11 cellular contexts compared by ENCODE assay signal in genomic region chr1:173410794-173411236, GRCh38.
DNase-seq lines count a peak whose midpoint lies in the region; ATAC-seq, FAIRE-seq and TF ChIP-seq lines count a peak whose summit lies in the region.
"Had no signal": no experiment of that assay in that cellular context is flagged by ENCODE, and none has a peak within 500 bp of the region (broad histone marks: within the 10 kb centered on the region; RNA-seq: fewer than 3 reads in every experiment).

No MANE protein-coding gene starts in this region.

- POLR2A ChIA-PET in HepG2 (lab: Yijun Ruan, JAX) = no interaction called here

- H3K27me3 ChIP-seq in right lobe of liver (no peaks in the 10 kb centered on the region), HepG2 (ENCODE audit: control insufficient read depth in 1 of 2, insufficient read depth in 2 of 2, low read length in 2 of 2) (no peaks in the 10 kb centered on the region), OCI-LY3 (ENCODE audit: low read depth, low read length) (no peaks in the 10 kb centered on the region)

- no peaks in the 10 kb centered on the region for H3K27me3 Mint-ChIP-seq in stimulated activated naive CD8-positive, alpha-beta T cell treated with anti-CD3 and anti-CD28 coated beads, Interleukin-15, amount 100 ng/mL, for 72 hours

- WGBS in right lobe of liver (ENCODE audit: insufficient coverage, low coverage, low lambda C conversion rate, missing lambda C conversion rate) = no CpG with 5 or more reads among the region's 5 CpGs
- 100% methylated on average over 3 of the region's 5 CpGs for WGBS in HepG2 (ENCODE audit: low lambda C conversion rate)

- no peaks in the 10 kb centered on the region for H3K9me3 ChIP-seq in right lobe of liver
- no peaks in the 10 kb centered on the region for H3K9me3 ChIP-seq in HepG2 (ENCODE audit: low read length)
- H3K9me3 ChIP-seq in OCI-LY3 (ENCODE audit: insufficient read depth, low read length) = no peaks in the 10 kb centered on the region

- no peak overlapping the region for H3K4me3 ChIP-seq in right lobe of liver
- no peak overlapping the region for H3K4me3 ChIP-seq in HepG2 (replicated peaks in 1 of 3; ENCODE audit: insufficient read depth in 1 of 3, low read depth in 2 of 3, low read length in 3 of 3)
- peak overlapping the region; percentile 46 for H3K4me3 ChIP-seq in OCI-LY3 (ENCODE audit: low read length)
- H3K4me3 ChIP-seq: coronary artery had no signal

- H3K4me3 Mint-ChIP-seq in stimulated activated naive CD8-positive, alpha-beta T cell treated with anti-CD3 and anti-CD28 coated beads, Interleukin-15, amount 100 ng/mL, for 72 hours = peak overlapping the region; percentile 67 to 68

- ATAC-seq in right lobe of liver (peak; percentile 11 to 61 (median 31)), HepG2 (no peak), HG02759 (IDR thresholded peaks at IDR 0.05; ENCODE audit: unreplicated experiment) (peak; percentile 46)
- ATAC-seq in stimulated activated naive CD8-positive, alpha-beta T cell treated with anti-CD3 and anti-CD28 coated beads, Interleukin-15, amount 100 ng/mL, for 72 hours = peak; percentile 68

- no peak for TF ChIP-seq POLR2A in right lobe of liver (IDR thresholded peaks at IDR 0.05)
- no peak for TF ChIP-seq POLR2A in HepG2 (IDR thresholded peaks at IDR 0.05; ENCODE audit: insufficient read depth in 1 of 2, low read depth in 2 of 2, low read length in 2 of 2)

- no peak overlapping the region for H2AFZ ChIP-seq in HepG2 (ENCODE audit: low read length)
- peak overlapping the region; percentile 2; the same call in 1 of the 2 replicates for H2AFZ ChIP-seq in OCI-LY3 (ENCODE audit: low read depth, low read length)

- TF ChIP-seq CTCF in right lobe of liver (IDR thresholded peaks at IDR 0.05) (no peak), HepG2 (CRISPR knock-in tag; IDR thresholded peaks at IDR 0.05) (no peak), OCI-LY3 (IDR thresholded peaks at IDR 0.05; ENCODE audit: low read depth, low read length) (no peak)

- intact Hi-C loops in right lobe of liver (cut with DNase I) = no loop called here
- intact Hi-C loops in HepG2 (cut with micrococcal nuclease; ENCODE audit: unreplicated experiment) = no loop called here

- CTCF ChIA-PET in HepG2 (lab: Yijun Ruan, JAX; ENCODE audit: low intra/inter-chr PET ratio, low total read pairs) = no interaction called here

- H3K4me2 ChIP-seq in HepG2 (ENCODE audit: low read depth, low read length) = no peak overlapping the region
- peak overlapping the region; percentile 73 for H3K4me2 ChIP-seq in OCI-LY3 (ENCODE audit: low read length)

- H3K36me3 ChIP-seq in right lobe of liver (no peaks in the 10 kb centered on the region), HepG2 (replicated peaks in 1 of 2; ENCODE audit: control insufficient read depth in 1 of 2, insufficient read depth in 2 of 2, low read length in 2 of 2) (no peaks in the 10 kb centered on the region), OCI-LY3 (replicated peaks; ENCODE audit: low read depth, low read length) (peaks cover 4% of the 10 kb centered on the region)

- no peak for FAIRE-seq in HepG2 (lab: Jason Lieb, UNC)

- no peak for TF ChIP-seq RAD21 in HepG2 (CRISPR knock-in tag; IDR thresholded peaks at IDR 0.05)

- H3K4me1 ChIP-seq in right lobe of liver (no peaks in the 10 kb centered on the region), HepG2 (ENCODE audit: insufficient read depth, low read length) (no peaks in the 10 kb centered on the region), OCI-LY3 (ENCODE audit: low read length) (peaks cover 96% of the 10 kb centered on the region)

- H3K79me2 ChIP-seq in HepG2 (ENCODE audit: insufficient read depth, low read length) = no peaks in the 10 kb centered on the region
- no peaks in the 10 kb centered on the region for H3K79me2 ChIP-seq in OCI-LY3 (ENCODE audit: low read length)

- TF ChIP-seq EP300 in HepG2 (IDR thresholded peaks at IDR 0.05; ENCODE audit: low read depth in 2 of 2, low read length in 2 of 2) = no peak
- no peak for TF ChIP-seq EP300 in HepG2 (CRISPR knock-in tag; IDR thresholded peaks at IDR 0.05; ENCODE audit: borderline replicate concordance)

- H3K27ac Mint-ChIP-seq in stimulated activated naive CD8-positive, alpha-beta T cell treated with anti-CD3 and anti-CD28 coated beads, Interleukin-15, amount 100 ng/mL, for 72 hours = peak overlapping the region; percentile 72 to 78

- H4K20me1 ChIP-seq in HepG2 (ENCODE audit: insufficient read depth, low read length) = no peaks in the 10 kb centered on the region
- no peaks in the 10 kb centered on the region for H4K20me1 ChIP-seq in OCI-LY3 (ENCODE audit: insufficient read depth, low read length)

- H3K9me3 Mint-ChIP-seq in stimulated activated naive CD8-positive, alpha-beta T cell treated with anti-CD3 and anti-CD28 coated beads, Interleukin-15, amount 100 ng/mL, for 72 hours = no peaks in the 10 kb centered on the region

- H3K27ac ChIP-seq in right lobe of liver = no peak overlapping the region
- H3K27ac ChIP-seq in HepG2 (ENCODE audit: extremely low read length, insufficient read depth, low read length) = no peak overlapping the region
- H3K27ac ChIP-seq in OCI-LY3 (ENCODE audit: low read length) = peak overlapping the region; percentile 86
- H3K27ac ChIP-seq: coronary artery had no signal

- in situ Hi-C loops in HepG2 (cut with HindIII; ENCODE audit: extremely low pct_ligation_motif_present, low pct_unique_long_range_greater_than_20kb) = loop anchor here (10.0 kb wide), 1 partner anchor 666 kb away; no protein-coding TSS in a partner anchor

- H3K9ac ChIP-seq in HepG2 (ENCODE audit: insufficient read depth, low read depth, low read length) (no peak overlapping the region), OCI-LY3 (ENCODE audit: low read length) (peak overlapping the region; percentile 70)

- DNase-seq in right lobe of liver (no peak), HepG2 (ENCODE audit: low spot score) (no peak), germinal center (ENCODE audit: low spot score) (no peak), NCI-H1930 (lab: John Stamatoyannopoulos, UW) (no peak), HCEC 1CT (no peak)
- peak in 1 of 2 donors; percentile 33 for DNase-seq in stimulated activated naive CD8-positive, alpha-beta T cell treated with anti-CD3 and anti-CD28 coated beads, Interleukin-15, amount 100 ng/mL, for 72 hours
- DNase-seq: activated CD4-positive, alpha-beta T cell treated with anti-CD3 and anti-CD28 coated beads, Interleukin-2, amount 50 U/mL, for 4 hours; NCI-H774 had no signal

- no TSS peak for BruUV-seq in HepG2 (replicated peaks; lab: Mats Ljungman, UMichigan)

- H3K4me1 Mint-ChIP-seq in stimulated activated naive CD8-positive, alpha-beta T cell treated with anti-CD3 and anti-CD28 coated beads, Interleukin-15, amount 100 ng/mL, for 72 hours = peaks cover 90% of the 10 kb centered on the region

TF ChIP-seq in HepG2, 621 proteins besides CTCF, POLR2A, EP300 and RAD21 (continues in another document):
- no peak for TF ChIP-seq CHD2 (IDR thresholded peaks at IDR 0.05; ENCODE audit: low read depth, low read length)
- TF ChIP-seq ZNF770 (CRISPR knock-in tag; IDR thresholded peaks at IDR 0.05) = no peak
- no peak for TF ChIP-seq RELA (CRISPR knock-in tag; IDR thresholded peaks at IDR 0.05)
- TF ChIP-seq ZBTB8A (CRISPR knock-in tag; IDR thresholded peaks at IDR 0.05; ENCODE audit: borderline replicate concordance, low read depth) = no peak
- no peak for TF ChIP-seq CEBPG (CRISPR knock-in tag; IDR thresholded peaks at IDR 0.05)
- TF ChIP-seq ZNF878 (CRISPR knock-in tag; IDR thresholded peaks at IDR 0.05) = no peak
- no peak for TF ChIP-seq ZNF512B (CRISPR knock-in tag; IDR thresholded peaks at IDR 0.05; ENCODE audit: borderline replicate concordance)
- no peak for TF ChIP-seq ZNF639 (CRISPR knock-in tag; conservative IDR thresholded peaks at IDR 0.05)
